Comparison of ENCODE assay signal across 13 cellular contexts in genomic region chr4:8516996-8517550, GRCh38.
DNase-seq lines count a peak whose midpoint lies in the region; ATAC-seq and TF ChIP-seq lines count a peak whose summit lies in the region.
"Had no signal": no experiment of that assay in that cellular context is flagged by ENCODE, and none has a peak within 500 bp of the region (broad histone marks: within the 10 kb centered on the region; RNA-seq: fewer than 3 reads in every experiment).

No MANE protein-coding gene starts in this region.

- H2BK5ac ChIP-seq in neuronal stem cell (ENCODE audit: low read length), result no peak overlapping the region

- no peak overlapping the region for H3K27ac Mint-ChIP-seq in activated T-helper 17 cell treated with anti-CD3 and anti-CD28 coated beads, Interleukin-2, amount 50 U/mL, for 72 hours
- H3K27ac Mint-ChIP-seq: CD8-positive, alpha-beta memory T cell; IgD-negative memory B cell had no signal

- TF ChIP-seq CTCF in RWPE1 (conservative IDR thresholded peaks at IDR 0.05; ENCODE audit: low read depth), result no peak
- TF ChIP-seq CTCF in PC-9 (conservative IDR thresholded peaks at IDR 0.05), result no peak

- intact Hi-C loops in PC-9 (cut with micrococcal nuclease; ENCODE audit: unreplicated experiment), result no loop called here

- CTCF ChIA-PET in RWPE1 (lab: Yijun Ruan, JAX), result no interaction called here
- CTCF ChIA-PET in PC-9 (lab: Charles Lee), result no interaction called here

- no peak overlapping the region for H2BK120ac ChIP-seq in neuronal stem cell (ENCODE audit: low read depth, low read length)

- no peaks in the 10 kb centered on the region for H3K4me1 Mint-ChIP-seq in activated T-helper 17 cell treated with anti-CD3 and anti-CD28 coated beads, Interleukin-2, amount 50 U/mL, for 72 hours
- H3K4me1 Mint-ChIP-seq: CD8-positive, alpha-beta memory T cell had no signal

- H3K36me3 Mint-ChIP-seq in activated T-helper 17 cell treated with anti-CD3 and anti-CD28 coated beads, Interleukin-2, amount 50 U/mL, for 72 hours (ENCODE audit: low read depth), result no peaks in the 10 kb centered on the region
- H3K36me3 Mint-ChIP-seq: IgD-negative memory B cell had no signal

- no peak overlapping the region for H2AK5ac ChIP-seq in neuronal stem cell (ENCODE audit: low read depth, low read length)

- no peaks in the 10 kb centered on the region for H3K27me3 Mint-ChIP-seq in activated T-helper 17 cell treated with anti-CD3 and anti-CD28 coated beads, Interleukin-2, amount 50 U/mL, for 72 hours

- no peaks in the 10 kb centered on the region for H3K79me2 ChIP-seq in PC-9 (ENCODE audit: low read depth)

- no CpG with 5 or more reads among the region's 5 CpGs for WGBS in neuronal stem cell (ENCODE audit: extremely low coverage in 2 of 2, insufficient read length in 2 of 2, insufficient replicate concordance in 1 of 2), 2 donors

- no peak overlapping the region for H3K23ac ChIP-seq in neuronal stem cell (ENCODE audit: low read depth, low read length, poor library complexity)

- ATAC-seq in GM18511 (IDR thresholded peaks at IDR 0.05; ENCODE audit: unreplicated experiment), result no peak
- ATAC-seq in activated T-helper 17 cell treated with anti-CD3 and anti-CD28 coated beads, Interleukin-2, amount 50 U/mL, for 72 hours (replicated peaks), result no peak
- no peak for ATAC-seq in stimulated activated naive CD8-positive, alpha-beta T cell treated with anti-CD3 and anti-CD28 coated beads, Interleukin-15, Interleukin-2, amounts not matched to agents 100 U/mL and 50 U/mL, for 24 hours
- ATAC-seq: Right ventricle myocardium inferior had no signal

- no peaks in the 10 kb centered on the region for H3F3A ChIP-seq in PC-9 (ENCODE audit: insufficient read depth, low read depth)

- H3K4me1 ChIP-seq in neuronal stem cell (ENCODE audit: control insufficient read depth in 2 of 2, insufficient read depth in 1 of 2, low read depth in 1 of 2, low read length in 2 of 2), result no peaks in the 10 kb centered on the region
- H3K4me1 ChIP-seq in PC-9 (replicated peaks; ENCODE audit: insufficient read depth), result no peaks in the 10 kb centered on the region; the same call in 1 of the 2 replicates
- H3K4me1 ChIP-seq: HAP-1 had no signal

- H3K18ac ChIP-seq in neuronal stem cell (ENCODE audit: low read length), result no peak overlapping the region

- no peak overlapping the region for H2BK15ac ChIP-seq in neuronal stem cell (ENCODE audit: low read length)

- H3K4me3 ChIP-seq in neuronal stem cell (ENCODE audit: low read length in 2 of 2) (no peak overlapping the region), PC-9 (no peak overlapping the region)
- H3K4me3 ChIP-seq: HAP-1 had no signal

- H3K27me3 ChIP-seq in neuronal stem cell (ENCODE audit: control insufficient read depth in 3 of 3, insufficient read depth in 3 of 3, low read depth in 1 of 3, low read length in 3 of 3) (no peaks in the 10 kb centered on the region), PC-9 (ENCODE audit: insufficient read depth, low read depth) (no peaks in the 10 kb centered on the region)

- DNase-seq in GM03348 (ENCODE audit: low spot score) (peak; percentile 51), RWPE1 (ENCODE audit: low spot score) (no peak), neuronal stem cell (ENCODE audit: low spot score) (no peak), PC-9 (no peak)
- no peak for DNase-seq in stimulated activated naive CD8-positive, alpha-beta T cell treated with anti-CD3 and anti-CD28 coated beads, Interleukin-15, Interleukin-2, amounts not matched to agents 100 U/mL and 50 U/mL, for 24 hours
- DNase-seq: CD8-positive, alpha-beta memory T cell; NCI-H1048; SK-N-SH had no signal

- H3K9me2 ChIP-seq in PC-9 (ENCODE audit: insufficient read depth), result no peaks in the 10 kb centered on the region
- H3K9me2 ChIP-seq: SK-N-SH had no signal

- H3K4me2 ChIP-seq in neuronal stem cell (ENCODE audit: insufficient read depth, low read length, poor library complexity, severe bottlenecking) (no peak overlapping the region), PC-9 (no peak overlapping the region)
- H3K4me2 ChIP-seq: SK-N-SH had no signal

- H3K27ac ChIP-seq in RWPE1, result peak overlapping the region; percentile 34
- H3K27ac ChIP-seq in neuronal stem cell (replicated peaks; ENCODE audit: low read length), result no peak overlapping the region
- H3K27ac ChIP-seq in PC-9, result no peak overlapping the region

- no peak overlapping the region for H2AFZ ChIP-seq in neuronal stem cell (ENCODE audit: low read length)
- no peak overlapping the region for H2AFZ ChIP-seq in PC-9

- H3K79me1 ChIP-seq in neuronal stem cell (ENCODE audit: low read depth, low read length), result no peaks in the 10 kb centered on the region

- H3K9ac ChIP-seq in neuronal stem cell (ENCODE audit: low read depth, low read length, poor library complexity), result no peak overlapping the region
- H3K9ac ChIP-seq: SK-N-SH had no signal

- H3K36me3 ChIP-seq in neuronal stem cell (replicated peaks in 1 of 2; ENCODE audit: control insufficient read depth in 2 of 2, insufficient read depth in 2 of 2, low read length in 2 of 2) (no peaks in the 10 kb centered on the region), PC-9 (ENCODE audit: low read depth) (no peaks in the 10 kb centered on the region)
- H3K36me3 ChIP-seq: HAP-1 had no signal

- POLR2A ChIA-PET in RWPE1 (lab: Yijun Ruan, JAX; ENCODE audit: low non-redundant PET) (no interaction called here), PC-9 (lab: Charles Lee; ENCODE audit: unreplicated experiment) (no interaction called here)

- peaks cover 1% of the 10 kb centered on the region for H3K9me3 Mint-ChIP-seq in activated T-helper 17 cell treated with anti-CD3 and anti-CD28 coated beads, Interleukin-2, amount 50 U/mL, for 72 hours

- no peak overlapping the region for H3K4me3 Mint-ChIP-seq in activated T-helper 17 cell treated with anti-CD3 and anti-CD28 coated beads, Interleukin-2, amount 50 U/mL, for 72 hours
- H3K4me3 Mint-ChIP-seq: CD8-positive, alpha-beta memory T cell; IgD-negative memory B cell had no signal

- no peak overlapping the region for H4K8ac ChIP-seq in neuronal stem cell (ENCODE audit: low read depth, low read length)

- H4K20me1 ChIP-seq in PC-9 (ENCODE audit: insufficient read depth), result no peaks in the 10 kb centered on the region

- H3K9me3 ChIP-seq in neuronal stem cell (replicated peaks in 1 of 2; ENCODE audit: control insufficient read depth in 2 of 2, insufficient read depth in 1 of 2, low read depth in 1 of 2, low read length in 2 of 2) (peaks cover 0 to 3% of the 10 kb centered on the region in 2 donors), PC-9 (ENCODE audit: insufficient read depth, low read depth) (no peaks in the 10 kb centered on the region)
- H3K9me3 ChIP-seq: SK-N-SH had no signal

- H3K4ac ChIP-seq in neuronal stem cell (ENCODE audit: low read length), result peak overlapping the region; percentile 46

- BruUV-seq in PC-9 (replicated peaks; lab: Mats Ljungman, UMichigan), result no TSS peak

- no peak overlapping the region for H3K14ac ChIP-seq in neuronal stem cell (ENCODE audit: low read length)

- H2BK12ac ChIP-seq in neuronal stem cell (ENCODE audit: low read length), result no peak overlapping the region

- no peak overlapping the region for H4K91ac ChIP-seq in neuronal stem cell (ENCODE audit: low read depth, low read length, poor library complexity)
